13 cellular contexts compared by ENCODE assay signal in genomic region chr2:151111599-151112278, GRCh38.
DNase-seq lines count a peak whose midpoint lies in the region; ATAC-seq and TF ChIP-seq lines count a peak whose summit lies in the region.
"Had no signal": no experiment of that assay in that cellular context is flagged by ENCODE, and none has a peak within 500 bp of the region (broad histone marks: within the 10 kb centered on the region; RNA-seq: fewer than 3 reads in every experiment).

No MANE protein-coding gene starts in this region.

- H3K4me3 ChIP-seq in iPS-18a (ENCODE audit: low read length) (peak overlapping the region; percentile 37), colonic mucosa (no peak overlapping the region), upper lobe of left lung (no peak overlapping the region)

- H3K9me3 Mint-ChIP-seq in CD4-positive, alpha-beta T cell = peaks cover 9% of the 10 kb centered on the region

- TF ChIP-seq POLR2A in upper lobe of left lung (IDR thresholded peaks at IDR 0.05) = no peak

- no peaks in the 10 kb centered on the region for H3K36me3 Mint-ChIP-seq in CD4-positive, alpha-beta T cell (ENCODE audit: low read depth)

- peak overlapping the region; percentile 82 for H3K27ac ChIP-seq in iPS-18a (ENCODE audit: low read length)
- no peak overlapping the region for H3K27ac ChIP-seq in CD4-positive, alpha-beta T cell (ENCODE audit: low read depth, low read length)
- no peak overlapping the region for H3K27ac ChIP-seq in colonic mucosa
- no peak overlapping the region for H3K27ac ChIP-seq in upper lobe of left lung
- H3K27ac ChIP-seq: WERI-Rb-1 had no signal

- peak; percentile 2 for DNase-seq in AG09319 (ENCODE audit: extremely low read depth, low read depth)
- DNase-seq in HK-2 (ENCODE audit: unreplicated experiment) = peak; percentile 3
- peak; percentile 52 for DNase-seq in astrocyte of the hippocampus (ENCODE audit: low read depth, low spot score)
- DNase-seq in NCI-H2029 treated with DMSO at 0.1 percent for 48 hours (lab: John Stamatoyannopoulos, UW) = no peak
- no peak for DNase-seq in CD4-positive, alpha-beta T cell
- DNase-seq in colonic mucosa = no peak
- DNase-seq in upper lobe of left lung = no peak
- DNase-seq: activated gamma-delta T cell, NCI-H1436, trophoblast cell, WERI-Rb-1 had no signal

- CTCF ChIA-PET in CD4-positive, alpha-beta T cell (lab: Charles Lee) = no interaction called here

- H3K36me3 ChIP-seq in iPS-18a (ENCODE audit: control insufficient read depth, low read depth, low read length) (no peaks in the 10 kb centered on the region), colonic mucosa (no peaks in the 10 kb centered on the region), upper lobe of left lung (no peaks in the 10 kb centered on the region)
- H3K36me3 ChIP-seq: WERI-Rb-1 had no signal

- H3K9ac ChIP-seq in iPS-18a (ENCODE audit: low read length) (peak overlapping the region; percentile 30), colonic mucosa (ENCODE audit: low read depth in 2 of 2, low read length in 2 of 2) (no peak overlapping the region)

- H3K4me1 ChIP-seq in iPS-18a (ENCODE audit: control insufficient read depth, low read depth, low read length) (peaks cover 13% of the 10 kb centered on the region), colonic mucosa (no peaks in the 10 kb centered on the region), upper lobe of left lung (no peaks in the 10 kb centered on the region)

- no peaks in the 10 kb centered on the region for H3K9me3 ChIP-seq in iPS-18a (ENCODE audit: control insufficient read depth, low read depth, low read length)
- H3K9me3 ChIP-seq in CD4-positive, alpha-beta T cell (ENCODE audit: control insufficient read depth, low read length) = no peaks in the 10 kb centered on the region
- no peaks in the 10 kb centered on the region for H3K9me3 ChIP-seq in colonic mucosa
- no peaks in the 10 kb centered on the region for H3K9me3 ChIP-seq in upper lobe of left lung

- POLR2A ChIA-PET in CD4-positive, alpha-beta T cell (lab: Charles Lee) = no interaction called here

- no peak overlapping the region for H3K4me3 Mint-ChIP-seq in CD4-positive, alpha-beta T cell

- peaks cover 23% of the 10 kb centered on the region for H3K27me3 Mint-ChIP-seq in CD4-positive, alpha-beta T cell
- H3K27me3 Mint-ChIP-seq: progenitor cell of endocrine pancreas had no signal

- 42 to 50% methylated on average over 1 of the region's 1 CpG for WGBS in upper lobe of left lung, 2 donors

- TF ChIP-seq CTCF in AG09319 (IDR thresholded peaks at IDR 0.05; ENCODE audit: low read depth, low read length) (no peak), colonic mucosa (IDR thresholded peaks at IDR 0.05) (no peak), upper lobe of left lung (IDR thresholded peaks at IDR 0.05) (no peak)
- no peak for TF ChIP-seq CTCF in CD4-positive, alpha-beta T cell (IDR thresholded peaks at IDR 0.05)

- H3K27ac Mint-ChIP-seq in CD4-positive, alpha-beta T cell = no peak overlapping the region
- H3K27ac Mint-ChIP-seq: progenitor cell of endocrine pancreas had no signal

- H3K27me3 ChIP-seq in iPS-18a (ENCODE audit: control insufficient read depth, insufficient read depth, low read length) (no peaks in the 10 kb centered on the region), colonic mucosa (no peaks in the 10 kb centered on the region), upper lobe of left lung (no peaks in the 10 kb centered on the region)
- H3K27me3 ChIP-seq in CD4-positive, alpha-beta T cell (ENCODE audit: control insufficient read depth, insufficient read depth, low read length) = peaks cover 7% of the 10 kb centered on the region

- H3K4me1 Mint-ChIP-seq in CD4-positive, alpha-beta T cell (ENCODE audit: low read depth) = no peaks in the 10 kb centered on the region

- TF ChIP-seq EP300 in upper lobe of left lung (IDR thresholded peaks at IDR 0.05) = no peak

- intact Hi-C loops in CD4-positive, alpha-beta T cell (cut with DNase I, micrococcal nuclease) = no loop called here
- intact Hi-C loops in colonic mucosa (cut with DNase I) = no loop called here

- no peak for ATAC-seq in CD4-positive, alpha-beta T cell (ENCODE audit: poor library complexity)
- no peak for ATAC-seq in upper lobe of left lung (ENCODE audit: low FRiP score in 2 of 2)

Comparison
In these comparisons a context has a peak if more than half of its experiments do, and no peak if none do; other contexts are left out.
1. DNase-seq: peak in AG09319 (single experiment), HK-2 (single experiment) and astrocyte of the hippocampus (single experiment); none in NCI-H2029 treated with DMSO at 0.1 percent for 48 hours (single experiment), CD4-positive, alpha-beta T cell (0 of 10), colonic mucosa (single experiment) and upper lobe of left lung (0 of 2).